ENCODE assay signal across 25 cellular contexts in genomic region chr12:3247596-3248270, GRCh38.
DNase-seq lines count a peak whose midpoint lies in the region; ATAC-seq and TF ChIP-seq lines count a peak whose summit lies in the region.
"Had no signal": no experiment of that assay in that cellular context is flagged by ENCODE, and none has a peak within 500 bp of the region (broad histone marks: within the 10 kb centered on the region; RNA-seq: fewer than 3 reads in every experiment).

No MANE protein-coding gene starts in this region.

- no peaks in the 10 kb centered on the region for H3K9me3 ChIP-seq in right cardiac atrium (ENCODE audit: control insufficient read depth, low read length)
- H3K9me3 ChIP-seq: spleen had no signal

- no peak overlapping the region for H3K4me3 ChIP-seq in GM12865 (ENCODE audit: low read depth, low read length)
- no peak overlapping the region for H3K4me3 ChIP-seq in right cardiac atrium (ENCODE audit: low read length)
- H3K4me3 ChIP-seq: spleen had no signal

- TF ChIP-seq CTCF in GM12865 (IDR thresholded peaks at IDR 0.05; ENCODE audit: insufficient read depth, low read depth, low read length, missing control alignments) (no peak), GM10248 (IDR thresholded peaks at IDR 0.05; ENCODE audit: control extremely low read depth, extremely low read depth, low read depth, missing control alignments) (no peak)

- WGBS in right cardiac atrium: 65% methylated on average over 9 of the region's 9 CpGs

- H3K27ac ChIP-seq in right cardiac atrium (ENCODE audit: low read length): peak overlapping the region; percentile 87
- H3K27ac ChIP-seq: 22Rv1, HL-60 had no signal

- no peak for ATAC-seq in right cardiac atrium
- ATAC-seq in GM21423 (IDR thresholded peaks at IDR 0.05; ENCODE audit: unreplicated experiment): no peak
- ATAC-seq: esophagus mucosa, Panc1 had no signal

- CTCF ChIA-PET in GM10248 (lab: Yijun Ruan, JAX): interaction anchor here (1.5 kb wide), 1 partner anchor 22 kb away, joined by 4 read pairs; no protein-coding TSS in a partner anchor

- H3K4me1 ChIP-seq in right cardiac atrium (ENCODE audit: control insufficient read depth, insufficient read depth, low read length): peaks cover 49% of the 10 kb centered on the region

- peak; percentile 21 for DNase-seq in NCI-H1092 treated with DMSO at 0.1 percent for 48 hours (lab: John Stamatoyannopoulos, UW)
- no peak for DNase-seq in NCI-H1092 (lab: John Stamatoyannopoulos, UW)
- peak; percentile 18 for DNase-seq in GM12865 (ENCODE audit: low read depth)
- DNase-seq in NCI-H82 (lab: John Stamatoyannopoulos, UW): peak; percentile 100
- peak in 1 of 3 donors; percentile 23 for DNase-seq in right cardiac atrium
- DNase-seq in GM10248 (ENCODE audit: extremely low spot score): no peak
- DNase-seq in DMS53 treated with DMSO at 0.1 percent for 48 hours (lab: John Stamatoyannopoulos, UW; ENCODE audit: unreplicated experiment): no peak
- DNase-seq: activated CD4-positive, alpha-beta T cell treated with anti-CD3 and anti-CD28 coated beads, Interleukin-2, amount 50 U/mL, for 48 hours; activated CD4-positive, CD25-positive, alpha-beta regulatory T cell; COR-L47; effector CD8-positive, alpha-beta T cell; foreskin melanocyte; IMR-90; kidney; mammary epithelial cell; NCI-H345; nucleus accumbens; spleen; stimulated activated CD4-positive, alpha-beta T cell treated with anti-CD3 and anti-CD28 coated beads, Interleukin-4, amount 100 ng/mL, for 1 hour; stimulated activated naive CD4-positive, alpha-beta T cell treated with Interleukin-2 at 50 U/mL for 16 hours had no signal

- H3K27me3 ChIP-seq in right cardiac atrium (ENCODE audit: control insufficient read depth, insufficient read depth): no peaks in the 10 kb centered on the region
- H3K27me3 ChIP-seq: spleen had no signal

- POLR2A ChIA-PET in GM10248 (lab: Yijun Ruan, JAX): no interaction called here

- intact Hi-C loops in right cardiac atrium (cut with DNase I): no loop called here

Comparison
In these comparisons a context has a peak if more than half of its experiments do, and no peak if none do; other contexts are left out.
1. DNase-seq: peak in NCI-H1092 treated with DMSO at 0.1 percent for 48 hours (single experiment), GM12865 (single experiment) and NCI-H82 (single experiment); none in NCI-H1092 (single experiment), GM10248 (single experiment) and DMS53 treated with DMSO at 0.1 percent for 48 hours (single experiment).